30 cellular contexts compared by ENCODE assay signal in genomic region chr14:104363891-104364760, GRCh38.
DNase-seq lines count a peak whose midpoint lies in the region; TF ChIP-seq lines count a peak whose summit lies in the region.
"Had no signal": no experiment of that assay in that cellular context is flagged by ENCODE, and none has a peak within 500 bp of the region (broad histone marks: within the 10 kb centered on the region; RNA-seq: fewer than 3 reads in every experiment).

No MANE protein-coding gene starts in this region.

- H3K4me3 ChIP-seq in BLaER1 (no peak overlapping the region), neuronal stem cell (ENCODE audit: low read length in 2 of 2) (no peak overlapping the region), coronary artery (no peak overlapping the region)
- H3K4me3 ChIP-seq: adrenal gland, dorsolateral prefrontal cortex, tibial artery had no signal

- no peak overlapping the region for H3K4ac ChIP-seq in neuronal stem cell (ENCODE audit: low read length)

- H3K4me2 ChIP-seq in BLaER1, result no peak overlapping the region
- no peak overlapping the region for H3K4me2 ChIP-seq in neuronal stem cell (ENCODE audit: insufficient read depth, low read length, poor library complexity, severe bottlenecking)

- H2BK120ac ChIP-seq in neuronal stem cell (ENCODE audit: low read depth, low read length), result no peak overlapping the region

- H2AFZ ChIP-seq in neuronal stem cell (ENCODE audit: low read length), result no peak overlapping the region

- no peak overlapping the region for H3K9ac ChIP-seq in BLaER1
- no peak overlapping the region for H3K9ac ChIP-seq in neuronal stem cell (ENCODE audit: low read depth, low read length, poor library complexity)

- H3K23ac ChIP-seq in neuronal stem cell (ENCODE audit: low read depth, low read length, poor library complexity), result no peak overlapping the region

- no peak overlapping the region for H4K91ac ChIP-seq in neuronal stem cell (ENCODE audit: low read depth, low read length, poor library complexity)

- peaks cover 25% of the 10 kb centered on the region for H3K4me1 ChIP-seq in BLaER1
- H3K4me1 ChIP-seq in neuronal stem cell (ENCODE audit: control insufficient read depth in 2 of 2, insufficient read depth in 1 of 2, low read depth in 1 of 2, low read length in 2 of 2), result peaks cover 0 to 5% of the 10 kb centered on the region in 2 donors
- H3K4me1 ChIP-seq: adrenal gland, Caco-2, tibial artery had no signal

- DNase-seq in COLO668 (lab: John Stamatoyannopoulos, UW; ENCODE audit: unreplicated experiment), result peak; percentile 29
- DNase-seq in cardiac septum (ENCODE audit: low spot score), result peak; percentile 63
- DNase-seq in neuronal stem cell (ENCODE audit: low spot score), result no peak
- DNase-seq in HuH-7 (ENCODE audit: low spot score), result no peak
- no peak for DNase-seq in HCEC 1CT
- no peak for DNase-seq in coronary artery (ENCODE audit: low spot score)
- DNase-seq: activated CD4-positive, alpha-beta T cell treated with anti-CD3 and anti-CD28 coated beads, Interleukin-2, amount 50 U/mL, for 4 hours; activated CD4-positive, CD25-positive, alpha-beta regulatory T cell; activated CD8-positive, alpha-beta memory T cell treated with anti-CD3 and anti-CD28 coated beads, Interleukin-2, amount 10 ng/mL, durations not matched to agents 7 days and 5 days; activated T-cell treated with anti-CD3 and anti-CD28 coated beads, Interleukin-2, amount 50 U/mL, for 4 hours; adrenal gland; cerebellar nuclear complex; DMS79 treated with DMSO at 0.1 percent for 48 hours; foreskin melanocyte; GDM1; hippocampal formation; IMR-90; left cardiac atrium; mesenchymal stem cell; NCI-H1436; NCI-H2081 treated with DMSO at 0.1 percent for 48 hours; NCI-H82; RPMI8226; stimulated activated CD4-positive, alpha-beta T cell treated with anti-CD3 and anti-CD28 coated beads, Interleukin-12 subunit alpha, Interleukin-12 subunit beta, amount 100 ng/mL, for 4 hours; stimulated activated CD4-positive, alpha-beta T cell treated with anti-CD3 and anti-CD28 coated beads, Interleukin-2, amount 100 ng/mL, for 48 hours; stimulated activated naive CD8-positive, alpha-beta T cell treated with anti-CD3 and anti-CD28 coated beads, Interleukin-15, amount 100 ng/mL, for 72 hours had no signal

- peak overlapping the region; percentile 22; the same call in 1 of the 2 replicates for H3K27ac ChIP-seq in BLaER1
- H3K27ac ChIP-seq in neuronal stem cell (replicated peaks; ENCODE audit: low read length), result no peak overlapping the region
- no peak overlapping the region for H3K27ac ChIP-seq in coronary artery
- H3K27ac ChIP-seq: adrenal gland, dorsolateral prefrontal cortex, tibial artery had no signal

- intact Hi-C loops in cardiac septum (cut with DNase I), result no loop called here

- no peaks in the 10 kb centered on the region for H4K20me1 ChIP-seq in BLaER1

- H2AK5ac ChIP-seq in neuronal stem cell (ENCODE audit: low read depth, low read length), result peak overlapping the region; percentile 40

- no peak overlapping the region for H2BK5ac ChIP-seq in neuronal stem cell (ENCODE audit: low read length)

- H4K8ac ChIP-seq in neuronal stem cell (ENCODE audit: low read depth, low read length), result no peak overlapping the region

- H3K18ac ChIP-seq in neuronal stem cell (ENCODE audit: low read length), result peak overlapping the region; percentile 72

- H3K27me3 ChIP-seq in BLaER1 (no peaks in the 10 kb centered on the region), neuronal stem cell (ENCODE audit: control insufficient read depth in 3 of 3, insufficient read depth in 3 of 3, low read depth in 1 of 3, low read length in 3 of 3) (peaks cover 0 to 4% (median 0%) of the 10 kb centered on the region in 3 experiments)
- H3K27me3 ChIP-seq: adrenal gland had no signal

- H3K79me1 ChIP-seq in neuronal stem cell (ENCODE audit: low read depth, low read length), result no peaks in the 10 kb centered on the region

- TF ChIP-seq CTCF in coronary artery (IDR thresholded peaks at IDR 0.05), result no peak

- H3K14ac ChIP-seq in neuronal stem cell (ENCODE audit: low read length), result no peak overlapping the region

- peak overlapping the region; percentile 64 for H2BK15ac ChIP-seq in neuronal stem cell (ENCODE audit: low read length)

- H2BK12ac ChIP-seq in neuronal stem cell (ENCODE audit: low read length), result no peak overlapping the region

- H3K36me3 ChIP-seq in BLaER1 (no peaks in the 10 kb centered on the region), neuronal stem cell (replicated peaks in 1 of 2; ENCODE audit: control insufficient read depth in 2 of 2, insufficient read depth in 2 of 2, low read length in 2 of 2) (no peaks in the 10 kb centered on the region)
- H3K36me3 ChIP-seq: adrenal gland, tibial artery had no signal

- peaks cover 14% of the 10 kb centered on the region for H3K9me3 ChIP-seq in BLaER1
- peaks cover 0 to 1% of the 10 kb centered on the region in 2 donors for H3K9me3 ChIP-seq in neuronal stem cell (replicated peaks in 1 of 2; ENCODE audit: control insufficient read depth in 2 of 2, insufficient read depth in 1 of 2, low read depth in 1 of 2, low read length in 2 of 2)
- H3K9me3 ChIP-seq: adrenal gland had no signal

- no CpG with 5 or more reads among the region's 20 CpGs for WGBS in neuronal stem cell (ENCODE audit: extremely low coverage in 2 of 2, insufficient read length in 2 of 2, insufficient replicate concordance in 1 of 2), 2 donors

Comparison
In these comparisons a context has a peak if more than half of its experiments do, and no peak if none do; other contexts are left out.
1. DNase-seq: peak in COLO668 (single experiment) and cardiac septum (single experiment); none in neuronal stem cell (single experiment), HuH-7 (single experiment), HCEC 1CT (single experiment) and coronary artery (single experiment).